12 cellular contexts compared by ENCODE assay signal in the genomic region with DNA sequence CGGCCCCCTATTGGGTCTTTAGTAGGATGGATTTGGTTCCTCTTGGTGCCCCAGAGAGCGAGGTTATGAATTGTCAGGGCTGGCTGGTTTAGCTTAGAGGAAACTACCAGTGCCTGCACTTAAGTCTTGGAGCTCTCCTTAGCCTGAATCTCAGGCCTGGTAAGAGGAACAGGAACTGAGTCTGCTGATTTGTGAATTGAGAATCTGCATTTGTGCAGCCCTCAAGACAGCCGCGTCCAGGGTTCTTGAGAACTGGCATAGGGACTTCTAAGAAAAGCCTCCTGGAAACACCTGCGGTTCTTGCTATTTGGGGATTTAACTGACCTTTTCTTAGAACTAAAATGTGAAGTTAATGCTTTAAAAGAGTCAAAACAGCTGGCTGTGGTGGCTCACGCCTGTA. TPM values are rescaled to one million over a fixed set of nuclear protein-coding genes. Genes with fewer than 3 reads are reported as not detected.
DNase-seq lines count a peak whose midpoint lies in the region; ATAC-seq and TF ChIP-seq lines count a peak whose summit lies in the region.
"Had no signal": no experiment of that assay in that cellular context is flagged by ENCODE, and none has a peak within 500 bp of the region (broad histone marks: within the 10 kb centered on the region; RNA-seq: fewer than 3 reads in every experiment).

No MANE protein-coding gene starts in this region.

- H3K36me3 Mint-ChIP-seq in HFFc6 (ENCODE audit: low read depth) (peaks cover 8% of the 10 kb centered on the region; the same call in 1 of the 2 replicates), activated B cell treated with CpG ODN at 0.5 μM for 24 hours (ENCODE audit: low read depth) (peaks cover 42% of the 10 kb centered on the region), memory B cell (peaks cover 8% of the 10 kb centered on the region)

- no peak for ATAC-seq in activated B cell treated with CpG ODN at 0.5 μM for 24 hours (ENCODE audit: low read depth)
- no peak for ATAC-seq in memory B cell (ENCODE audit: low read depth)
- no peak for ATAC-seq in GM18858 (IDR thresholded peaks at IDR 0.05; ENCODE audit: unreplicated experiment)

- TF ChIP-seq CTCF in HFFc6 (IDR thresholded peaks at IDR 0.05) (no peak), activated B cell treated with CpG ODN at 0.5 μM for 24 hours (IDR thresholded peaks at IDR 0.05) (no peak)

- POLR2A ChIA-PET in activated B cell treated with CpG ODN at 0.5 μM for 24 hours (lab: Charles Lee): interaction anchor here (0.9 to 2.1 kb wide), 3 partner anchors 9 to 74 kb away, joined by 3 to 8 read pairs (median 4); no protein-coding TSS in a partner anchor

- H3K9me3 Mint-ChIP-seq in HFFc6 (no peaks in the 10 kb centered on the region), activated B cell treated with CpG ODN at 0.5 μM for 24 hours (no peaks in the 10 kb centered on the region), memory B cell (no peaks in the 10 kb centered on the region)

- H3K27ac Mint-ChIP-seq in HFFc6 (no peak overlapping the region), activated B cell treated with CpG ODN at 0.5 μM for 24 hours (peak overlapping the region; percentile 72), memory B cell (peak overlapping the region; percentile 93)

- H3K4me3 Mint-ChIP-seq in HFFc6 (peak overlapping the region; percentile 92), activated B cell treated with CpG ODN at 0.5 μM for 24 hours (peak overlapping the region; percentile 94), memory B cell (peak overlapping the region; percentile 73)

- H3K27me3 Mint-ChIP-seq in HFFc6 (ENCODE audit: insufficient read depth): no peaks in the 10 kb centered on the region; the same call in 1 of the 2 replicates
- H3K27me3 Mint-ChIP-seq in activated B cell treated with CpG ODN at 0.5 μM for 24 hours: no peaks in the 10 kb centered on the region
- H3K27me3 Mint-ChIP-seq in memory B cell: no peaks in the 10 kb centered on the region

- intact Hi-C loops in activated B cell treated with CpG ODN at 0.5 μM for 24 hours (cut with micrococcal nuclease): loop anchor here (5.0 to 10.0 kb wide), 3 partner anchors 53 to 90 kb away; partner anchors contain the start of gene FBXO42

- DNase-seq in CD1c-positive myeloid dendritic cell (ENCODE audit: extremely low spot score) (peak; percentile 81), HFFc6 (no peak), activated B cell treated with CpG ODN at 0.5 μM for 24 hours (no peak), memory B cell (ENCODE audit: low spot score in 2 of 2) (no peak), nucleus accumbens (lab: John Stamatoyannopoulos, UW) (no peak), amygdala (lab: John Stamatoyannopoulos, UW) (no peak), SW480 (ENCODE audit: low spot score) (no peak)
- DNase-seq: IMR-90, NCI-H524 had no signal

- H3K4me1 Mint-ChIP-seq in HFFc6 (ENCODE audit: low read depth) (peaks cover 14% of the 10 kb centered on the region), activated B cell treated with CpG ODN at 0.5 μM for 24 hours (peaks cover 30% of the 10 kb centered on the region), memory B cell (peaks cover 12% of the 10 kb centered on the region)

- CTCF ChIA-PET in activated B cell treated with CpG ODN at 0.5 μM for 24 hours (lab: Charles Lee): no interaction called here

RNA-seq across cellular contexts. Expression of gene NECAP2, which starts 1.7 kb away (rescaled TPM):
- 10 to 100 TPM; 55.6 to 73.1 (median 62.8) TPM for total RNA-seq in HFFc6 (2021; fragmentation: NEBNext Ultra II Directional; extraction: Animal tissue kit (Norgen Biotek cat#: 25700))
- total RNA-seq in activated B cell treated with CpG ODN at 0.5 μM for 24 hours: 85.5 and 88.4 TPM in 2 replicates

RNA-seq across cellular contexts. Expression of gene SPATA21, which starts 5.0 kb away (rescaled TPM):
- under 1 TPM in 1 of 6 experiments, not detected in 5; 0.07 TPM for total RNA-seq in HFFc6 (2021; fragmentation: NEBNext Ultra II Directional; extraction: Animal tissue kit (Norgen Biotek cat#: 25700))
- not detected in 2 replicates for total RNA-seq in activated B cell treated with CpG ODN at 0.5 μM for 24 hours
- total RNA-seq: IMR-90, myocyte, thoracic aorta had no signal
